ENCODE assay signal across 8 cellular contexts in the genomic region with DNA sequence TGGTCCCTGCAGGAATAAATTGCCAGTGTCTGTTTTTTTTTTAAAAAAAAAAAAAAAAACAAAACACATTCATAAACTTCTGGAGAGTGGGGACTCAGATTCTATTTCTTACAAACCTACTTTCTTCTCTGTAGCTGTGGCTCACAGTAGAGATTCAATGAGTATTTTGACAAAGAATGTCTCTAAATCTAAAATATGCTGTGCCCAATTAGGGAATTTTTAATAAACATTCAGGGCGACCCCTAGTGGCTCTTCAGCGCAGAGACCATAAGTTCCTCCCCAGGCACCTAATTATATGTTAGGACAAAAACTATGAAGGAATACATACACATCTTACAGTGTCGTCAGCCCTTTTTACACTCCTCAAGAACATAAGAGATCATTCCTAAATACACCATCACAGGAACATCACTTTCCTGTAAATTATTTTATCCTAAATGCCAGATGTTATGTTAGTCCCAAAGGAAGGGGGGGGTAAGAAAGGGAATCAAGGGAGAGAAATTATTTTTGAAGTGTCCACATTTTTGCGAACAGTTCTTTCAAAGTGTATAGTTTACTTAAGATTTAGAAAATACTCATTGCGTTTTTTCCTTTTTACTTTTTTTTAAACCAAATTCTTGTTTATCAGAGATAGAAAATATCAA. TPM values are rescaled to one million over a fixed set of nuclear protein-coding genes. Genes with fewer than 3 reads are reported as not detected.
DNase-seq lines count a peak whose midpoint lies in the region; ATAC-seq and TF ChIP-seq lines count a peak whose summit lies in the region.

No MANE protein-coding gene starts in this region.

- peaks cover 86% of the 10 kb centered on the region for H3K79me2 ChIP-seq in GM23248 (ENCODE audit: insufficient read depth)

- no peak overlapping the region for H3K4me3 ChIP-seq in BJ (ENCODE audit: low read depth, low read length)
- no peak overlapping the region for H3K4me3 ChIP-seq in GM23248

- H3K27ac Mint-ChIP-seq in stimulated activated memory B cell treated with anti-CD40 and anti-IgM and Interleukin-4, amounts not matched to agents 10 μg/mL and 1 μg/mL and 100 μg/mL, for 72 hours, result no peak overlapping the region

- peak; percentile 80 for TF ChIP-seq CTCF in BJ (IDR thresholded peaks at IDR 0.05; ENCODE audit: insufficient read depth, low read depth, low read length)

- no peaks in the 10 kb centered on the region for H3K9me2 ChIP-seq in GM23248 (ENCODE audit: insufficient read depth)

- H3K9me3 Mint-ChIP-seq in stimulated activated memory B cell treated with anti-CD40 and anti-IgM and Interleukin-4, amounts not matched to agents 10 μg/mL and 1 μg/mL and 100 μg/mL, for 72 hours, result no peaks in the 10 kb centered on the region

- no peaks in the 10 kb centered on the region for H3K9me3 ChIP-seq in GM23248 (ENCODE audit: low read depth)

- in situ Hi-C loops in GM23248 (cut with MboI), result loop anchor here (25.0 kb wide), 1 partner anchor 208 kb away; no protein-coding TSS in a partner anchor

- H3K36me3 Mint-ChIP-seq in stimulated activated memory B cell treated with anti-CD40 and anti-IgM and Interleukin-4, amounts not matched to agents 10 μg/mL and 1 μg/mL and 100 μg/mL, for 72 hours, result no peaks in the 10 kb centered on the region

- H3K9ac ChIP-seq in GM23248, result peak overlapping the region; percentile 66

- POLR2A ChIA-PET in BJ (lab: Charles Lee), result no interaction called here

- H3K27ac ChIP-seq in GM23248, result peak overlapping the region; percentile 87
- H3K27ac ChIP-seq in angular gyrus (ENCODE audit: low read depth, low read length), result peak overlapping the region; percentile 29

- H3K27me3 ChIP-seq in BJ (ENCODE audit: control insufficient read depth, insufficient read depth, low read length) (no peaks in the 10 kb centered on the region), GM23248 (replicated peaks; ENCODE audit: insufficient read depth) (no peaks in the 10 kb centered on the region)

- no peak overlapping the region for H2AFZ ChIP-seq in GM23248

- H4K20me1 ChIP-seq in GM23248 (ENCODE audit: insufficient read depth), result no peaks in the 10 kb centered on the region

- no peak overlapping the region for H3K4me3 Mint-ChIP-seq in stimulated activated memory B cell treated with anti-CD40 and anti-IgM and Interleukin-4, amounts not matched to agents 10 μg/mL and 1 μg/mL and 100 μg/mL, for 72 hours

- H3K36me3 ChIP-seq in BJ (ENCODE audit: control insufficient read depth, insufficient read depth, low read length), result peaks cover 14% of the 10 kb centered on the region
- H3K36me3 ChIP-seq in GM23248 (ENCODE audit: low read depth), result peaks cover 36% of the 10 kb centered on the region

- H3K4me1 Mint-ChIP-seq in stimulated activated memory B cell treated with anti-CD40 and anti-IgM and Interleukin-4, amounts not matched to agents 10 μg/mL and 1 μg/mL and 100 μg/mL, for 72 hours, result no peaks in the 10 kb centered on the region

- WGBS in GM23248 (ENCODE audit: low coverage in 1 of 2, low lambda C conversion rate in 2 of 2, missing lambda C conversion rate in 2 of 2), 2 experiments, result 38 to 39% methylated on average over 5 of the region's 5 CpGs

- no peaks in the 10 kb centered on the region for H3K27me3 Mint-ChIP-seq in stimulated activated memory B cell treated with anti-CD40 and anti-IgM and Interleukin-4, amounts not matched to agents 10 μg/mL and 1 μg/mL and 100 μg/mL, for 72 hours

- peak; percentile 57 for ATAC-seq in stimulated activated memory B cell treated with anti-CD40 and anti-IgM and Interleukin-4, amounts not matched to agents 10 μg/mL and 1 μg/mL and 100 μg/mL, for 72 hours
- ATAC-seq in GM21528 (IDR thresholded peaks at IDR 0.05; ENCODE audit: low FRiP score, unreplicated experiment), result no peak

- H3F3A ChIP-seq in GM23248 (ENCODE audit: insufficient read depth), result peaks cover 53% of the 10 kb centered on the region

- peaks cover 51% of the 10 kb centered on the region for H3K4me1 ChIP-seq in GM23248 (ENCODE audit: insufficient read depth)

- H3K4me2 ChIP-seq in GM23248 (ENCODE audit: unreplicated experiment), result peak overlapping the region; percentile 88

- DNase-seq in BJ (ENCODE audit: low read depth), result no peak
- DNase-seq in GM23248, result peak; percentile 78
- peak; percentile 88 for DNase-seq in NCI-H748 treated with DMSO at 0.1 percent for 48 hours (lab: John Stamatoyannopoulos, UW)
- DNase-seq in inferior parietal cortex (ENCODE audit: extremely low spot score), result peak; percentile 86
- no peak for DNase-seq in NCI-H187 treated with DMSO at 0.1 percent for 48 hours (lab: John Stamatoyannopoulos, UW)

- CTCF ChIA-PET in BJ (lab: Yijun Ruan, JAX), result interaction anchor here (0.6 to 4.0 kb wide), 12 partner anchors 9 to 333 kb away, joined by 3 to 39 read pairs (median 4); no protein-coding TSS in a partner anchor

RNA-seq across cellular contexts. Expression of a gene that starts 21.8 kb away (rescaled TPM):
- polyA plus RNA-seq in BJ (2011; rRNA removed) (34.5 and 63.4 TPM in 2 replicates), GM23248 (2016; fragmentation: Nextera tagmentation; extraction: Ambion mirVana) (162 and 163 TPM in 2 replicates)
- polyA minus RNA-seq in BJ (2011; rRNA and poly(A)+ RNA removed), result 15.9 and 19.7 TPM in 2 replicates
- 46.2 and 66.4 TPM in 2 replicates for total RNA-seq in GM23248 (2014; rRNA removed; shearing (Covaris generic))

RNA-seq across cellular contexts. Expression of a gene that starts 56.9 kb away (rescaled TPM):
- polyA plus RNA-seq in BJ (2011; rRNA removed), result 7.8 and 14.2 TPM in 2 replicates
- 9.2 and 9.3 TPM in 2 replicates for polyA minus RNA-seq in BJ (2011; rRNA and poly(A)+ RNA removed)
- total RNA-seq in GM23248 (2014; rRNA removed; shearing (Covaris generic)), result 24.2 and 33.9 TPM in 2 replicates
- polyA plus RNA-seq in GM23248 (2016; fragmentation: Nextera tagmentation; extraction: Ambion mirVana), result 16.6 and 16.9 TPM in 2 replicates

RNA-seq across cellular contexts. Expression of a gene that starts 57.0 kb away (rescaled TPM):
- polyA plus RNA-seq in BJ (2011; rRNA removed), result not detected in 2 replicates
- 0.38 TPM in 1 of 2 replicates, not detected in the other for polyA minus RNA-seq in BJ (2011; rRNA and poly(A)+ RNA removed)
- total RNA-seq in GM23248 (2014; rRNA removed; shearing (Covaris generic)), result not detected in 2 replicates
- polyA plus RNA-seq in GM23248 (2016; fragmentation: Nextera tagmentation; extraction: Ambion mirVana), result not detected in 2 replicates

Comparison
In these comparisons a context has a peak if more than half of its experiments do, and no peak if none do; other contexts are left out.
1. DNase-seq: peak in GM23248 (single experiment), NCI-H748 treated with DMSO at 0.1 percent for 48 hours (single experiment) and inferior parietal cortex (single experiment); none in BJ (single experiment) and NCI-H187 treated with DMSO at 0.1 percent for 48 hours (single experiment).